8 cellular contexts compared by ENCODE assay signal in genomic region chr14:92106095-92106937, GRCh38. TPM values are rescaled to one million over a fixed set of nuclear protein-coding genes. Genes with fewer than 3 reads are reported as not detected.
DNase-seq lines count a peak whose midpoint lies in the region; TF ChIP-seq lines count a peak whose summit lies in the region.

Gene ATXN3 (minus strand): TSS chr14:92106582. CDS start chr14:92106552, 30 bp downstream.

- TF ChIP-seq POLR2A in NB4 (IDR thresholded peaks at IDR 0.05; ENCODE audit: extremely low read depth, insufficient read length), result peak; percentile 65

- peak within 1 kb of the TSS; percentile 97 for H3K4me3 Mint-ChIP-seq in HFFc6

- peak within 1 kb of the TSS; percentile 98 for H3K4me3 ChIP-seq in NB4 (ENCODE audit: low read depth, low read length)
- peak within 1 kb of the TSS; percentile 99 for H3K4me3 ChIP-seq in SK-N-MC

- H3K4me1 Mint-ChIP-seq in HFFc6 (ENCODE audit: low read depth), result peaks cover 6% of the 10 kb centered on the region; the same call in 1 of the 2 replicates

- TF ChIP-seq CTCF in GM10248 (IDR thresholded peaks at IDR 0.05; ENCODE audit: control extremely low read depth, extremely low read depth, low read depth, missing control alignments), result peak; percentile 75
- TF ChIP-seq CTCF in HFFc6 (IDR thresholded peaks at IDR 0.05), result peak; percentile 78
- peak; percentile 84 for TF ChIP-seq CTCF in NB4 (IDR thresholded peaks at IDR 0.05; ENCODE audit: low read depth, low read length)

- H3K27ac Mint-ChIP-seq in HFFc6, result peak within 1 kb of the TSS; percentile 97

- H3K36me3 Mint-ChIP-seq in HFFc6 (ENCODE audit: low read depth), result no peaks in the 10 kb centered on the region

- H3K27me3 Mint-ChIP-seq in HFFc6 (ENCODE audit: insufficient read depth), result no peaks in the 10 kb centered on the region

- H3K9ac ChIP-seq in SK-N-MC (ENCODE audit: insufficient read length), result peak within 1 kb of the TSS; percentile 92

- CTCF ChIA-PET in GM10248 (lab: Yijun Ruan, JAX), result interaction anchor here (0.6 to 5.8 kb wide), 23 partner anchors 8 to 674 kb away, joined by 3 to 134 read pairs (median 4); partner anchors contain the start of genes CPSF2, NDUFB1 and TRIP11

- no peaks in the 10 kb centered on the region for H3K9me3 ChIP-seq in SK-N-MC (ENCODE audit: low read depth, low read length)

- no peaks in the 10 kb centered on the region for H3K9me3 Mint-ChIP-seq in HFFc6

- DNase-seq in GM10248 (ENCODE audit: extremely low spot score), result peak; percentile 98
- peak; percentile 98 for DNase-seq in HFFc6
- peak; percentile 98 for DNase-seq in NB4 (ENCODE audit: low read depth)
- peak; percentile 94 for DNase-seq in SK-N-MC (ENCODE audit: low read depth, low spot score)
- DNase-seq in activated naive CD4-positive, alpha-beta T cell treated with anti-CD3 and anti-CD28 coated beads, Interleukin-2, amount 50 U/mL, for 16 hours, result peak; percentile 96
- peak; percentile 93 for DNase-seq in glomerular endothelial cell (ENCODE audit: extremely low read depth, low read depth, low spot score)
- peak; percentile 95 for DNase-seq in occipital lobe (lab: John Stamatoyannopoulos, UW)

- H3K27ac ChIP-seq in SK-N-MC, result peak within 1 kb of the TSS; percentile 87
- peak within 1 kb of the TSS; percentile 91 for H3K27ac ChIP-seq in temporal lobe (ENCODE audit: low read depth, low read length)

- POLR2A ChIA-PET in GM10248 (lab: Yijun Ruan, JAX), result interaction anchor here (0.6 to 1.3 kb wide), 3 partner anchors 16 to 97 kb away, joined by 3 to 8 read pairs (median 5); partner anchors contain the start of genes CPSF2 and TRIP11

- no peaks in the 10 kb centered on the region for H3K36me3 ChIP-seq in SK-N-MC (ENCODE audit: insufficient read depth, low read length)

RNA-seq across cellular contexts. Expression of gene ATXN3, which starts in this region (rescaled TPM):
- 10 to 100 TPM; 18.5 to 22.4 (median 21.6) TPM for total RNA-seq in HFFc6 (2021; fragmentation: NEBNext Ultra II Directional; extraction: Animal tissue kit (Norgen Biotek cat#: 25700))
- total RNA-seq in glomerular endothelial cell, result 16.6 and 29.4 TPM in 2 replicates
- total RNA-seq in occipital lobe, result 35.1 TPM
- 23.1 TPM for total RNA-seq in temporal lobe

Comparison
In these comparisons a context has a peak if more than half of its experiments do, and no peak if none do; other contexts are left out.
1. Peak in every context shown above with its lines: DNase-seq, H3K4me3 ChIP-seq and H3K27ac ChIP-seq.